ENCODE assay signal across 10 cellular contexts in genomic region chrX:19630776-19631707, GRCh38.
DNase-seq lines count a peak whose midpoint lies in the region; ATAC-seq and TF ChIP-seq lines count a peak whose summit lies in the region.
"Had no signal": no experiment of that assay in that cellular context is flagged by ENCODE, and none has a peak within 500 bp of the region (broad histone marks: within the 10 kb centered on the region; RNA-seq: fewer than 3 reads in every experiment).

No MANE protein-coding gene starts in this region.

- ATAC-seq in GM19397 (IDR thresholded peaks at IDR 0.05; ENCODE audit: unreplicated experiment) (no peak), GM21717 (IDR thresholded peaks at IDR 0.05; ENCODE audit: unreplicated experiment) (no peak)

- H3K4me1 Mint-ChIP-seq in T-helper 2 cell treated with Interferon-gamma antibody and Interleukin-4, amounts not matched to agents 5 μg/mL and 100 μg/mL, for 36 hours (ENCODE audit: low read depth): peaks cover 31% of the 10 kb centered on the region

- H3K9me3 Mint-ChIP-seq in T-helper 2 cell treated with Interferon-gamma antibody and Interleukin-4, amounts not matched to agents 5 μg/mL and 100 μg/mL, for 36 hours: no peaks in the 10 kb centered on the region

- peaks cover 13% of the 10 kb centered on the region for H3K36me3 Mint-ChIP-seq in T-helper 2 cell treated with Interferon-gamma antibody and Interleukin-4, amounts not matched to agents 5 μg/mL and 100 μg/mL, for 36 hours (ENCODE audit: low read depth)

- no peaks in the 10 kb centered on the region for H4K20me1 ChIP-seq in MM.1S (ENCODE audit: insufficient read depth, low read length)

- H3K9me2 ChIP-seq in MM.1S (replicated peaks; ENCODE audit: insufficient read depth, low read length): no peaks in the 10 kb centered on the region

- no peak for TF ChIP-seq POLR2A in spleen (IDR thresholded peaks at IDR 0.05)

- no peaks in the 10 kb centered on the region for H3K79me2 ChIP-seq in MM.1S (ENCODE audit: low read length)

- H3K4me1 ChIP-seq in MM.1S (ENCODE audit: low read length) (peaks cover 20% of the 10 kb centered on the region), spleen (peaks cover 0 to 25% (median 16%) of the 10 kb centered on the region in 6 donors)

- H3K27ac Mint-ChIP-seq in T-helper 2 cell treated with Interferon-gamma antibody and Interleukin-4, amounts not matched to agents 5 μg/mL and 100 μg/mL, for 36 hours: peak overlapping the region; percentile 38

- H3K27ac ChIP-seq in MM.1S (ENCODE audit: low read length): peak overlapping the region; percentile 79
- H3K27ac ChIP-seq in dorsolateral prefrontal cortex: peak overlapping the region in 53 of 59 donors; percentile 2 to 87 (median 66)
- H3K27ac ChIP-seq in spleen: peak overlapping the region in 5 of 8 donors; percentile 22 to 59 (median 42)

- no peaks in the 10 kb centered on the region for H3K27me3 Mint-ChIP-seq in T-helper 2 cell treated with Interferon-gamma antibody and Interleukin-4, amounts not matched to agents 5 μg/mL and 100 μg/mL, for 36 hours (ENCODE audit: low read depth)

- H3F3A ChIP-seq in MM.1S (ENCODE audit: insufficient read depth, low read length): peaks cover 11% of the 10 kb centered on the region; the same call in 1 of the 2 replicates

- no peaks in the 10 kb centered on the region for H3K36me3 ChIP-seq in MM.1S (replicated peaks; ENCODE audit: insufficient read depth, low read length)
- H3K36me3 ChIP-seq in spleen: peaks cover 0 to 13% (median 0%) of the 10 kb centered on the region in 6 donors

- H2AFZ ChIP-seq in MM.1S (ENCODE audit: low read length): no peak overlapping the region

- intact Hi-C loops in dorsolateral prefrontal cortex (cut with DNase I): no loop called here
- intact Hi-C loops in spleen (cut with DNase I; ENCODE audit: low total_unique reads): no loop called here

- H3K27me3 ChIP-seq in MM.1S (replicated peaks; ENCODE audit: insufficient read depth, low read length) (no peaks in the 10 kb centered on the region), dorsolateral prefrontal cortex (peaks cover 0 to 46% (median 7%) of the 10 kb centered on the region in 45 donors), spleen (replicated peaks in 1 of 7) (no peaks in the 10 kb centered on the region)

- H3K4me3 Mint-ChIP-seq in T-helper 2 cell treated with Interferon-gamma antibody and Interleukin-4, amounts not matched to agents 5 μg/mL and 100 μg/mL, for 36 hours: no peak overlapping the region

- no peak for TF ChIP-seq CTCF in MM.1S (IDR thresholded peaks at IDR 0.05; ENCODE audit: low read length)
- TF ChIP-seq CTCF in dorsolateral prefrontal cortex (IDR thresholded peaks at IDR 0.05 in 54 of 56, conservative IDR thresholded peaks at IDR 0.05 in 2 of 56; ENCODE audit: low read depth in 1 of 56, partially characterized antibody in 56 of 56): no peak
- TF ChIP-seq CTCF in spleen (IDR thresholded peaks at IDR 0.05 in 8 of 11, conservative IDR thresholded peaks at IDR 0.05 in 3 of 11): no peak

- peak overlapping the region; percentile 35; the same call in 1 of the 2 replicates for H3K4me2 ChIP-seq in MM.1S (ENCODE audit: low read depth, low read length)

- H3K4me3 ChIP-seq in MM.1S (ENCODE audit: low read length) (0 out of 2 replicates have a peak overlapping the region, but pooled peaks have one; percentile 5), dorsolateral prefrontal cortex (peak overlapping the region in 2 of 59 donors; percentile 4 to 8), spleen (no peak overlapping the region)

- 70 to 88% (median 83%) methylated on average over 11 to 13 of the region's 13 CpGs for WGBS in spleen, 5 donors

- no peak for DNase-seq in T-helper 2 cell treated with Interferon-gamma antibody and Interleukin-4, amounts not matched to agents 5 μg/mL and 100 μg/mL, for 36 hours (ENCODE audit: low spot score)
- DNase-seq in T-helper 2 cell (no peak), MM.1S (no peak), dorsolateral prefrontal cortex (no peak), spleen (no peak), superior temporal gyrus (ENCODE audit: extremely low spot score) (no peak)
- DNase-seq: DMS153, NCI-H1092 treated with DMSO at 0.1 percent for 48 hours had no signal

- H3K9me3 ChIP-seq in MM.1S (replicated peaks; ENCODE audit: insufficient read depth, low read length) (no peaks in the 10 kb centered on the region), spleen (no peaks in the 10 kb centered on the region)

- peak overlapping the region; percentile 20; the same call in 1 of the 2 replicates for H3K9ac ChIP-seq in MM.1S (ENCODE audit: low read length)
